8 cellular contexts compared by ENCODE assay signal in the genomic region with DNA sequence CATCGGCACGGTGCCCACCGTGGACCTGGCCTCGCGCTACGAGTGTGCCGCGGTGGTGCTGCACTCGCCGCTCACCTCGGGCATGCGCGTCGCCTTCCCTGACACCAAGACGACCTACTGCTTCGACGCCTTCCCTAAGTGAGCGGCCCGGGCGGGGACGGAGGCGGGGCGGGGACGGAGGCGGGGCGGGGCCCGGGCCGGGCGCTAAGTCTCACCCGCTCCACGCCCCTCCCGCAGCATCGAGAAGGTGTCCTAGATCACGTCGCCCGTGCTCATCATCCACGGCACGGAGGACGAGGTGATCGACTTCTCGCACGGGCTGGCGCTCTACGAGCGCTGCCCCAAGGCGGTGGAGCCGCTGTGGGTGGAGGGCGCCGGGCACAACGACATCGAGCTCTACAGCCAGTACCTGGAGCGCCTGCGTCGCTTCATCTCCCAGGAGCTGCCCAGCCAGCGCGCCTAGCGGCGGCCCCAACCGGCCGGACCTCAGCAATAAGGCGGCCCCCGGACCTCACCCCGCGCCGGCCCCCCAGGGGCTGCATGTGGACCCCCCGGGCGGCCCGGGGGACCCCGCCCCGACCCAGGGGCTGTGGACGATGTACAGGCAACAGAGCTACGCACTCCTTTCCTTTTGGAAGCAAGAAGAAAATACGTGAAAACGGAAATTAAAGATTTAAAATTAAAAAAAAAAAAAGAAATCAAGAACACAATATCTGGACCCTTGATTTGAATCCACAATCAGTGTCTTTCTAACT.
A peak's percentile ranks its signal among the peaks of the same experiment; 100 is the strongest.
DNase-seq lines count a peak whose midpoint lies in the region; ATAC-seq and TF ChIP-seq lines count a peak whose summit lies in the region.
"Not testable (repeated sequence)": the region's sequence is repeated elsewhere in the genome, so short reads cannot be mapped to it uniquely, and the experiment has no call there.

No MANE protein-coding gene starts in this region.

- H2BK120ac ChIP-seq in IMR-90 (ENCODE audit: low read depth, low read length), result not testable (repeated sequence)

- H3K9me3 Mint-ChIP-seq in activated CD8-positive, alpha-beta T cell treated with anti-CD3 and anti-CD28 coated beads, Interleukin-2, amount 10 ng/mL, durations not matched to agents 7 days and 5 days (ENCODE audit: insufficient read depth), result not testable (repeated sequence)

- not testable (repeated sequence) for H3K4me1 Mint-ChIP-seq in activated CD8-positive, alpha-beta T cell treated with anti-CD3 and anti-CD28 coated beads, Interleukin-2, amount 10 ng/mL, durations not matched to agents 7 days and 5 days (ENCODE audit: low read depth)

- POLR2A ChIA-PET in IMR-90 (lab: Charles Lee; ENCODE audit: unreplicated experiment); Panc1 (lab: Charles Lee); activated CD8-positive, alpha-beta T cell treated with anti-CD3 and anti-CD28 coated beads, Interleukin-2, amount 10 ng/mL, durations not matched to agents 7 days and 5 days (lab: Charles Lee): not testable (repeated sequence)

- not testable (repeated sequence) for H3K56ac ChIP-seq in IMR-90 (ENCODE audit: extremely low read depth, insufficient read depth, low read length)

- not testable (repeated sequence) for H3K14ac ChIP-seq in IMR-90 (replicated peaks; ENCODE audit: low read depth, low read length)

- dilution Hi-C loops in IMR-90 (cut with HindIII; ENCODE audit: low sequenced_read_pairs, unreplicated experiment), result not testable (repeated sequence)

- not testable (repeated sequence) for DNase-seq in IMR-90; Panc1 (ENCODE audit: low read depth, low spot score); breast epithelium (ENCODE audit: low spot score in 2 of 2)
- peak; percentile 59 for DNase-seq in activated CD8-positive, alpha-beta T cell treated with anti-CD3 and anti-CD28 coated beads, Interleukin-2, amount 10 ng/mL, durations not matched to agents 7 days and 5 days
- peak; percentile 20 for DNase-seq in stimulated activated CD8-positive, alpha-beta memory T cell treated with anti-CD3 and anti-CD28 coated beads, Interleukin-12 subunit alpha, Interleukin-12 subunit beta, amount 100 ng/mL, for 4 hours (ENCODE audit: low read depth)

- not testable (repeated sequence) for H2AK5ac ChIP-seq in IMR-90 (ENCODE audit: low read depth, low read length)

- H4K91ac ChIP-seq in IMR-90 (ENCODE audit: insufficient read depth, low read depth, low read length), result not testable (repeated sequence)

- not testable (repeated sequence) for H3K79me2 ChIP-seq in ACC112 (ENCODE audit: control insufficient read depth, insufficient read depth, low read length, unreplicated experiment)

- not testable (repeated sequence) for H3K4ac ChIP-seq in IMR-90 (ENCODE audit: low read depth, low read length)

- not testable (repeated sequence) for H3K27ac Mint-ChIP-seq in activated CD8-positive, alpha-beta T cell treated with anti-CD3 and anti-CD28 coated beads, Interleukin-2, amount 10 ng/mL, durations not matched to agents 7 days and 5 days

- not testable (repeated sequence) for H3K9me1 ChIP-seq in IMR-90 (ENCODE audit: insufficient read depth, low read length)

- not testable (repeated sequence) for H3K4me1 ChIP-seq in ACC112 (ENCODE audit: control insufficient read depth, insufficient read depth, low read length, unreplicated experiment); IMR-90 (ENCODE audit: control insufficient read depth, insufficient read depth, low read length); Panc1 (ENCODE audit: control insufficient read depth, insufficient read depth, low read length); breast epithelium; neuron (ENCODE audit: insufficient read depth, low read length)

- H3K27me3 Mint-ChIP-seq in activated CD8-positive, alpha-beta T cell treated with anti-CD3 and anti-CD28 coated beads, Interleukin-2, amount 10 ng/mL, durations not matched to agents 7 days and 5 days (ENCODE audit: low read depth), result peaks cover 28% of the 10 kb centered on the region

- H3K4me2 ChIP-seq in IMR-90 (ENCODE audit: low read depth, low read length), result not testable (repeated sequence)

- in situ Hi-C loops in IMR-90 (cut with MboI; ENCODE audit: low sequenced_read_pairs); Panc1 (cut with HindIII; ENCODE audit: low pct_unique_long_range_greater_than_20kb, low sequenced_read_pairs): not testable (repeated sequence)

- not testable (repeated sequence) for H3K9ac ChIP-seq in IMR-90 (ENCODE audit: low read depth, low read length)

- TF ChIP-seq POLR2A in IMR-90 (IDR thresholded peaks at IDR 0.05; ENCODE audit: low read depth, low read length); breast epithelium (IDR thresholded peaks at IDR 0.05): not testable (repeated sequence)

- not testable (repeated sequence) for H2AK9ac ChIP-seq in IMR-90 (replicated peaks; ENCODE audit: low read depth, low read length, poor library complexity)

- not testable (repeated sequence) for H3K9me3 ChIP-seq in IMR-90 (ENCODE audit: control insufficient read depth, insufficient read depth, low read length); Panc1 (ENCODE audit: control insufficient read depth, insufficient read depth, low read depth, low read length); breast epithelium; neuron (ENCODE audit: low read length)

- not testable (repeated sequence) for H3K27ac ChIP-seq in ACC112 (ENCODE audit: low read depth, low read length); IMR-90 (ENCODE audit: insufficient read depth, low read length); Panc1 (ENCODE audit: low read length); breast epithelium

- not testable (repeated sequence) for H2AFZ ChIP-seq in ACC112 (ENCODE audit: low read length, unreplicated experiment); IMR-90 (replicated peaks; ENCODE audit: low read length, poor library complexity); neuron (ENCODE audit: low read depth, low read length)

- not testable (repeated sequence) for H3K79me1 ChIP-seq in IMR-90 (ENCODE audit: low read depth in 1 of 2, low read length in 2 of 2)

- H3K27me3 ChIP-seq in ACC112 (ENCODE audit: insufficient read depth, low read length), result peaks cover 12% of the 10 kb centered on the region
- H3K27me3 ChIP-seq in IMR-90 (ENCODE audit: control insufficient read depth, insufficient read depth, low read length); Panc1 (ENCODE audit: control insufficient read depth, insufficient read depth, low read length); neuron (ENCODE audit: insufficient read depth, low read length): not testable (repeated sequence)
- peaks cover 0 to 41% of the 10 kb centered on the region in 2 donors for H3K27me3 ChIP-seq in breast epithelium

- H4K5ac ChIP-seq in IMR-90 (ENCODE audit: low read depth, low read length), result not testable (repeated sequence)

- H3K36me3 Mint-ChIP-seq in activated CD8-positive, alpha-beta T cell treated with anti-CD3 and anti-CD28 coated beads, Interleukin-2, amount 10 ng/mL, durations not matched to agents 7 days and 5 days (ENCODE audit: low read depth), result not testable (repeated sequence)

- no CpG with 5 or more reads among the region's 74 CpGs for WGBS in IMR-90 (ENCODE audit: extremely low coverage in 2 of 2, insufficient read length in 1 of 2), 2 experiments

- not testable (repeated sequence) for H2BK20ac ChIP-seq in IMR-90 (ENCODE audit: low read depth, low read length)

- not testable (repeated sequence) for H2BK15ac ChIP-seq in IMR-90 (ENCODE audit: low read depth, low read length)

- not testable (repeated sequence) for H3K36me3 ChIP-seq in ACC112 (ENCODE audit: insufficient read depth, low read length); IMR-90 (ENCODE audit: control insufficient read depth, insufficient read depth, low read length); Panc1 (ENCODE audit: control insufficient read depth, insufficient read depth, low read length); breast epithelium; neuron (ENCODE audit: insufficient read depth, low read length)

- TF ChIP-seq CTCF in IMR-90 (conservative IDR thresholded peaks at IDR 0.05; ENCODE audit: low read depth, low read length); breast epithelium (IDR thresholded peaks at IDR 0.05): not testable (repeated sequence)
- peak; percentile 19 for TF ChIP-seq CTCF in Panc1 (IDR thresholded peaks at IDR 0.05)

- ATAC-seq in IMR-90 (ENCODE audit: low read depth), result peak; percentile 32; the same call in 1 of the 2 replicates
- ATAC-seq in Panc1, result not testable (repeated sequence)
- ATAC-seq in activated CD8-positive, alpha-beta T cell treated with anti-CD3 and anti-CD28 coated beads, Interleukin-2, amount 10 ng/mL, durations not matched to agents 7 days and 5 days, result peak; percentile 97

- not testable (repeated sequence) for H3K18ac ChIP-seq in IMR-90 (ENCODE audit: low read depth, low read length)

- intact Hi-C loops in IMR-90 (cut with micrococcal nuclease); Panc1 (cut with micrococcal nuclease; ENCODE audit: unreplicated experiment); breast epithelium (cut with DNase I; ENCODE audit: low total_unique reads): not testable (repeated sequence)

- CTCF ChIA-PET in IMR-90 (lab: Yijun Ruan, JAX); activated CD8-positive, alpha-beta T cell treated with anti-CD3 and anti-CD28 coated beads, Interleukin-2, amount 10 ng/mL, durations not matched to agents 7 days and 5 days (lab: Charles Lee): not testable (repeated sequence)
- CTCF ChIA-PET in Panc1 (lab: Charles Lee), result interaction anchor here (0.7 kb wide), 1 partner anchor 35 kb away, joined by 4 read pairs; no protein-coding TSS in a partner anchor

- not testable (repeated sequence) for TF ChIP-seq RAD21 in IMR-90 (IDR thresholded peaks at IDR 0.05; ENCODE audit: low read length)

- not testable (repeated sequence) for H4K8ac ChIP-seq in IMR-90 (ENCODE audit: low read depth in 2 of 2, low read length in 2 of 2)

- peak overlapping the region; percentile 60 for H3K4me3 Mint-ChIP-seq in activated CD8-positive, alpha-beta T cell treated with anti-CD3 and anti-CD28 coated beads, Interleukin-2, amount 10 ng/mL, durations not matched to agents 7 days and 5 days

- H3K4me3 ChIP-seq in ACC112 (ENCODE audit: low read depth, low read length), result peak overlapping the region; percentile 53; the same call in 1 of the 2 replicates
- not testable (repeated sequence) for H3K4me3 ChIP-seq in IMR-90 (ENCODE audit: insufficient read depth, low read depth, low read length); Panc1 (ENCODE audit: low read depth in 2 of 2, low read length in 2 of 2)
- H3K4me3 ChIP-seq in breast epithelium, result peak overlapping the region in 2 of 3 donors; percentile 21 to 51
- peak overlapping the region; percentile 13 for H3K4me3 ChIP-seq in iPS-11a (ENCODE audit: low read depth, low read length)
- peak overlapping the region; percentile 33 for H3K4me3 ChIP-seq in neuron (ENCODE audit: low read length)

- BruUV-seq in IMR-90 (replicated peaks; lab: Mats Ljungman, UMichigan); Panc1 (replicated peaks; lab: Mats Ljungman, UMichigan): not testable (repeated sequence)

- not testable (repeated sequence) for H3K23ac ChIP-seq in IMR-90 (ENCODE audit: low read depth, low read length)

- not testable (repeated sequence) for H4K20me1 ChIP-seq in IMR-90 (ENCODE audit: insufficient read depth, low read length)

- H2BK5ac ChIP-seq in IMR-90 (ENCODE audit: low read depth, low read length, poor library complexity, severe bottlenecking), result not testable (repeated sequence)
